8 cellular contexts compared by ENCODE assay signal in genomic region chr9:136544549-136545064, GRCh38. TPM values are rescaled to one million over a fixed set of nuclear protein-coding genes. Genes with fewer than 3 reads are reported as not detected.
DNase-seq lines count a peak whose midpoint lies in the region; ATAC-seq and TF ChIP-seq lines count a peak whose summit lies in the region.

No MANE protein-coding gene starts in this region.

- peak overlapping the region; percentile 93 to 99 (median 98) for H3K27ac ChIP-seq in transverse colon

- DNase-seq in D341Med (ENCODE audit: low spot score) (peak; percentile 69), NCI-H526 treated with DMSO at 0.1 percent for 48 hours (lab: John Stamatoyannopoulos, UW) (peak; percentile 16), foreskin melanocyte (peak; percentile 40), neural crest cell (ENCODE audit: low read depth, low spot score) (no peak), transverse colon (peak; percentile 81)
- peak; percentile 44 for DNase-seq in activated T-helper 9 cell treated with anti-CD3 and anti-CD28 coated beads, Interleukin-2, amount 50 U/mL, for 16 hours (ENCODE audit: low read depth)

- 1% methylated on average over 21 of the region's 40 CpGs; no CpG with 5 or more reads in 1 of the 2 donors for WGBS in transverse colon (ENCODE audit: low coverage in 1 of 2), 2 donors

- H3K4me1 Mint-ChIP-seq in neural crest cell = peaks cover 41% of the 10 kb centered on the region

- no peaks in the 10 kb centered on the region for H3K27me3 ChIP-seq in transverse colon

- no peaks in the 10 kb centered on the region for H3K27me3 Mint-ChIP-seq in neural crest cell (ENCODE audit: low read depth)

- TF ChIP-seq EP300 in transverse colon (IDR thresholded peaks at IDR 0.05; ENCODE audit: low read depth) = no peak

- H3K4me1 ChIP-seq in transverse colon = peaks cover 59 to 76% (median 66%) of the 10 kb centered on the region in 4 donors

- peak overlapping the region; percentile 96 for H3K4me3 Mint-ChIP-seq in neural crest cell

- no peaks in the 10 kb centered on the region for H3K9me3 ChIP-seq in transverse colon

- in situ Hi-C loops in transverse colon (cut with MboI; ENCODE audit: low pct_ligation_motif_present in 1 of 4, low pct_unique_long_range_greater_than_20kb in 1 of 4, low sequenced_read_pairs in 3 of 4) = no loop called here

- intact Hi-C loops in transverse colon (cut with DNase I; ENCODE audit: low total_unique reads) = no loop called here

- peak; percentile 10 for TF ChIP-seq POLR2A in transverse colon (IDR thresholded peaks at IDR 0.05)

- H3K36me3 Mint-ChIP-seq in neural crest cell (ENCODE audit: low read depth) = no peaks in the 10 kb centered on the region

- H3K4me3 ChIP-seq in transverse colon = peak overlapping the region; percentile 88 to 97 (median 90)

- H3K9me3 Mint-ChIP-seq in neural crest cell = no peaks in the 10 kb centered on the region

- H3K27ac Mint-ChIP-seq in neural crest cell (ENCODE audit: unreplicated experiment) = no peak overlapping the region

- TF ChIP-seq CTCF in neural crest cell (conservative IDR thresholded peaks at IDR 0.05) (no peak), transverse colon (IDR thresholded peaks at IDR 0.05) (no peak)

- no peaks in the 10 kb centered on the region for H3K36me3 ChIP-seq in transverse colon

- ATAC-seq in GM19452 (IDR thresholded peaks at IDR 0.05; ENCODE audit: unreplicated experiment) (no peak), HG03460 (IDR thresholded peaks at IDR 0.05; ENCODE audit: unreplicated experiment) (no peak)

RNA-seq across cellular contexts. Expression of gene NOTCH1, which starts 1.2 kb away (rescaled TPM):
- total RNA-seq in neural crest cell (99.0 and 99.7 TPM in 2 replicates), transverse colon (100 to 1,000 TPM in 2 of 4 donors, 10 to 100 TPM in 2; 48.2 to 154 (median 98.2) TPM)
